Comparison of ENCODE assay signal across 1 cellular context in genomic region chr12:71685961-71686657, GRCh38.
TF ChIP-seq lines count a peak whose summit lies in the region.

TMEM19 (plus strand) TSS chr12:71686082; CDS start chr12:71686681, 599 bp downstream.

TF ChIP-seq in HepG2, 621 proteins besides CTCF, POLR2A, EP300 and RAD21 (continued from another document and continues in another):
- TF ChIP-seq ZNF639 (CRISPR knock-in tag; conservative IDR thresholded peaks at IDR 0.05) (peak; percentile 40; the same call in 1 of the 2 replicates), ATAD3A (CRISPR knock-in tag; IDR thresholded peaks at IDR 0.05) (no peak; the same call in 1 of the 2 replicates), MAF1 (CRISPR knock-in tag; IDR thresholded peaks at IDR 0.05; ENCODE audit: borderline replicate concordance) (no peak), ZNF782 (CRISPR knock-in tag; IDR thresholded peaks at IDR 0.05; ENCODE audit: borderline replicate concordance) (peak; percentile 77; the same call in 1 of the 2 replicates), ZBTB14 (CRISPR knock-in tag; IDR thresholded peaks at IDR 0.05) (no peak), ZNF605 (CRISPR knock-in tag; IDR thresholded peaks at IDR 0.05) (no peak; the same call in 1 of the 2 replicates), BHLHE40 (IDR thresholded peaks at IDR 0.05; ENCODE audit: low read length) (peak; percentile 73), ZNF282 (IDR thresholded peaks at IDR 0.05; ENCODE audit: partially characterized antibody) (no peak), ZMAT5 (CRISPR knock-in tag; IDR thresholded peaks at IDR 0.05; ENCODE audit: borderline replicate concordance, low read depth) (no peak), ZNF770 (CRISPR knock-in tag; IDR thresholded peaks at IDR 0.05) (peak; percentile 51; the same call in 1 of the 2 replicates), PLSCR1 (CRISPR knock-in tag; IDR thresholded peaks at IDR 0.05; ENCODE audit: borderline replicate concordance) (no peak), MAFK (conservative IDR thresholded peaks at IDR 0.05 in 1 of 2, IDR thresholded peaks at IDR 0.05 in 1 of 2; ENCODE audit: low read length in 2 of 2) (no peak), ZSCAN9 (CRISPR knock-in tag; IDR thresholded peaks at IDR 0.05; ENCODE audit: borderline replicate concordance) (peak; percentile 80), ZBTB44 (CRISPR knock-in tag; IDR thresholded peaks at IDR 0.05) (0 out of 2 replicates have a peak, but pooled peaks have one; percentile 29), GMEB2 (CRISPR knock-in tag; IDR thresholded peaks at IDR 0.05; ENCODE audit: low read depth) (peak; percentile 39; the same call in 1 of the 2 replicates), MAZ (IDR thresholded peaks at IDR 0.05; ENCODE audit: borderline replicate concordance, low read depth, low read length) (peak; percentile 71), MAZ (CRISPR knock-in tag; IDR thresholded peaks at IDR 0.05; ENCODE audit: low read depth) (peak; percentile 89), BRF2 (CRISPR knock-in tag; IDR thresholded peaks at IDR 0.05) (peak; percentile 80), ARHGAP35 (CRISPR knock-in tag; IDR thresholded peaks at IDR 0.05; ENCODE audit: borderline replicate concordance) (peak; percentile 82; the same call in 1 of the 2 replicates), NFYC (CRISPR knock-in tag; IDR thresholded peaks at IDR 0.05) (peak; percentile 74), ZNF766 (CRISPR knock-in tag; IDR thresholded peaks at IDR 0.05; ENCODE audit: borderline replicate concordance) (peak; percentile 68; the same call in 1 of the 2 replicates), RBFOX2 (IDR thresholded peaks at IDR 0.05; ENCODE audit: low read depth, low read length) (peak; percentile 93), ZNF670 (CRISPR knock-in tag; IDR thresholded peaks at IDR 0.05; ENCODE audit: borderline replicate concordance) (peak; percentile 93), ZKSCAN1 (IDR thresholded peaks at IDR 0.05; ENCODE audit: low read length) (no peak), FOXP1 (IDR thresholded peaks at IDR 0.05) (no peak), FOXP1 (CRISPR knock-in tag; IDR thresholded peaks at IDR 0.05) (peak; percentile 14; the same call in 1 of the 2 replicates), NFATC3 (CRISPR knock-in tag; IDR thresholded peaks at IDR 0.05) (0 out of 2 replicates have a peak, but pooled peaks have one; percentile 61), ZNF652 (CRISPR knock-in tag; IDR thresholded peaks at IDR 0.05; ENCODE audit: borderline replicate concordance, low read depth) (no peak), MXD4 (CRISPR knock-in tag; IDR thresholded peaks at IDR 0.05) (peak; percentile 93), ZNF276 (CRISPR knock-in tag; IDR thresholded peaks at IDR 0.05; ENCODE audit: low read depth) (peak; percentile 87), NFE2L2 (IDR thresholded peaks at IDR 0.05; ENCODE audit: low read length) (no peak), FOXK1 (CRISPR knock-in tag; IDR thresholded peaks at IDR 0.05; ENCODE audit: borderline replicate concordance, low read depth) (peak; percentile 31; the same call in 1 of the 2 replicates), ELF3 (CRISPR knock-in tag; IDR thresholded peaks at IDR 0.05) (peak; percentile 25; the same call in 1 of the 2 replicates), ZNF75D (CRISPR knock-in tag; IDR thresholded peaks at IDR 0.05; ENCODE audit: borderline replicate concordance) (no peak), ZSCAN25 (CRISPR knock-in tag; IDR thresholded peaks at IDR 0.05) (no peak), ZNF256 (CRISPR knock-in tag; conservative IDR thresholded peaks at IDR 0.05) (no peak), MXD3 (CRISPR knock-in tag; IDR thresholded peaks at IDR 0.05) (peak; percentile 92), HNF4G (IDR thresholded peaks at IDR 0.05; ENCODE audit: borderline replicate concordance, low read depth, low read length) (peak; percentile 56), HNF4G (CRISPR knock-in tag; IDR thresholded peaks at IDR 0.05; ENCODE audit: borderline replicate concordance, low read depth) (peak; percentile 86), THAP7 (CRISPR knock-in tag; IDR thresholded peaks at IDR 0.05) (no peak), SUZ12 (IDR thresholded peaks at IDR 0.05; ENCODE audit: low read depth, low read length) (no peak), SMC3 (IDR thresholded peaks at IDR 0.05; ENCODE audit: low read length) (no peak), ZNF3 (CRISPR knock-in tag; IDR thresholded peaks at IDR 0.05) (no peak), ZNF33A (CRISPR knock-in tag; IDR thresholded peaks at IDR 0.05; ENCODE audit: borderline replicate concordance) (peak; percentile 77; the same call in 1 of the 2 replicates), ATM (IDR thresholded peaks at IDR 0.05; ENCODE audit: borderline replicate concordance) (no peak), TBP (CRISPR knock-in tag; IDR thresholded peaks at IDR 0.05) (no peak), ZFP90 (CRISPR knock-in tag; IDR thresholded peaks at IDR 0.05; ENCODE audit: borderline replicate concordance) (no peak; the same call in 1 of the 2 replicates), NR1H2 (CRISPR knock-in tag; IDR thresholded peaks at IDR 0.05; ENCODE audit: borderline replicate concordance, low read depth) (no peak; the same call in 1 of the 2 replicates), RNF2 (conservative IDR thresholded peaks at IDR 0.05; ENCODE audit: low read depth) (peak; percentile 85), HNF4A (CRISPR knock-in tag; IDR thresholded peaks at IDR 0.05) (peak; percentile 89)
